1 cellular context compared by ENCODE assay signal in the genomic region with DNA sequence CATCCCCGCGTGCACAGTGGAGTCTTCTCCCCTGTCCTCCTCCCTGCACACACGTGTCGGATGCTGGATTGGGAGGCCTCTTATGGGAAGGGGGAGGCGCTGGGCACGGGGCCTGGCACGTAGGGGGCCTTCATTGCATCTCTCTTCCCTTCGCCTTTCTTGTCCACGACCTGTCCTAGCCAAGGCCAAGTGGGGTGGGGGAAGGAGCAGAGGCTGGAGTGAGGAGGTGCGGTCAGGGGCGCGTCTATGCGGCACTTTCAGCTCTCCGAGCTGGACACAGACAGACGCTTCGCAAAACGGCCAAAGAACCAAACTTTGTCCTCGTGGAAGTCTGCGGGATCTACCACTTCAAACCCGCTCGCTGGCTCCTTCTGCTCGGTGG.
TF ChIP-seq lines count a peak whose summit lies in the region.

No MANE protein-coding gene starts in this region.

TF ChIP-seq in HEK293T, 16 proteins besides CTCF, POLR2A, EP300 and RAD21 (continued from another document):
- TF ChIP-seq FOXA1 (IDR thresholded peaks at IDR 0.05) (no peak), ELF4 (IDR thresholded peaks at IDR 0.05) (no peak), LEF1 (IDR thresholded peaks at IDR 0.05; ENCODE audit: borderline replicate concordance) (no peak), NFRKB (IDR thresholded peaks at IDR 0.05) (no peak)
